ENCODE assay signal across 1 cellular context in the genomic region with DNA sequence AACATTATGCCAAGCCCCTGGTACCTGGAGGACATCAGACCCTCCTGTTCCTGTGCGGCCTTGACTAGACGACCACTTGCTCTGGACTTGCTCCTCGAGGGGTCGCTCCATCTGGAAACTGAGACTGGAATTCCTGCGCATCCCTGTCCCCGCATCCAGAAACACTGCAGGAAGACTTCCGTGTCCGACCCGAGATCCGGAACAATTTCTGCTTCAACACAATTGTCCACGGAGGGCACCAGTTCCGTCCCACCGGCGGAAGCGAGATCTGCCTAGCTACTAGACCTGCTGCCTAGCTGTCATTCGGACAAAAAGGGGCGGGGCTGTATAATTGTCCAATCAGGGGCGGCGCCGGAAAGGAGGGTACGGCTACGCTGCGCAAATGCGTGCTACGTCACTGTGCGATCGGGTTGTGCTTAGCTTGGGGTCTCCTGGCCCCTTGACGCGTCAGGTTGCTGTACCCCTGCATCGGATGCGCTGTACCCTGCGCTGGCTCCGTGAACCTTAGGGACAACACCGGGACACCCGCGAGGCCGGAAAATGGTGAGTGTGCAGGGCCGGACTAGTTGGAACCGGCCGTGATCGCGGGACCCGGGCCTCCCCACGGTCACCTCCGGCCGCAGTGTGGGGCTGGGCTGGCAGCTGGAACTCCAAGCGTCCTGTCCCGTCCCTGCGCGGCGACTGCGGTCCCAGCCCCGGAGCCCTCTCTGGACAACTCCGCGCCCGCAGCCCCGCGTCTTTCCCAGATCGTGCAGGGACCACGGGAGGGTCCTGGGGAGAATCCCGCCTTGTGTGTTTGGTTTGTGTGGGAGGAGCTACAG.
TF ChIP-seq lines count a peak whose summit lies in the region.

Gene ZNF490 (minus strand): TSS at position 274 of the 821 bp plus-strand sequence. CDS start 133 bp downstream, at position 141.
Gene ZNF791 (plus strand): TSS at position 381 of the 821 bp plus-strand sequence. CDS start 160 bp downstream, at position 541.

TF ChIP-seq in GM12878, 131 proteins besides CTCF, POLR2A, EP300 and RAD21 (continued from another document):
- no peak for TF ChIP-seq E2F4 (IDR thresholded peaks at IDR 0.05; ENCODE audit: low read depth, low read length)
- TF ChIP-seq JUNB (IDR thresholded peaks at IDR 0.05), result no peak
- TF ChIP-seq TCF12 (IDR thresholded peaks at IDR 0.05; ENCODE audit: low read depth, low read length), result no peak
- peak; percentile 9 to 28; a peak in 1 of 4 replicates for TF ChIP-seq BHLHE40 (IDR thresholded peaks at IDR 0.05; ENCODE audit: borderline replicate concordance in 1 of 2, low read depth in 2 of 2, low read length in 1 of 2)
- peak; percentile 76; the same call in 1 of the 2 replicates for TF ChIP-seq ATF7 (IDR thresholded peaks at IDR 0.05; ENCODE audit: low read depth)
- 0 out of 2 replicates have a peak, but pooled peaks have one; percentile 22 for TF ChIP-seq TCF3 (IDR thresholded peaks at IDR 0.05; ENCODE audit: borderline replicate concordance, insufficient read depth, low read depth, low read length)
- no peak for TF ChIP-seq JUND (IDR thresholded peaks at IDR 0.05; ENCODE audit: low read depth, low read length)
- TF ChIP-seq CHD2 (IDR thresholded peaks at IDR 0.05; ENCODE audit: borderline replicate concordance, low read depth, low read length), result peak; percentile 49; the same call in 1 of the 2 replicates
- no peak; the same call in 1 of the 2 replicates for TF ChIP-seq SREBF1 (IDR thresholded peaks at IDR 0.05; ENCODE audit: low read length)
- peak; percentile 82; the same call in 2 of the 3 replicates for TF ChIP-seq POU2F2 (IDR thresholded peaks at IDR 0.05; ENCODE audit: borderline replicate concordance, low read depth, low read length)
- TF ChIP-seq, protein P1, sequence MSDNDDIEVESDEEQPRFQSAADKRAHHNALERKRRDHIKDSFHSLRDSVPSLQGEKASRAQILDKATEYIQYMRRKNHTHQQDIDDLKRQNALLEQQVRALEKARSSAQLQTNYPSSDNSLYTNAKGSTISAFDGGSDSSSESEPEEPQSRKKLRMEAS (IDR thresholded peaks at IDR 0.05; ENCODE audit: low read depth, low read length), result peak; percentile 48; the same call in 1 of the 2 replicates
- peak; percentile 69; the same call in 1 of the 2 replicates for TF ChIP-seq WRNIP1 (IDR thresholded peaks at IDR 0.05; ENCODE audit: borderline replicate concordance, low read depth, low read length)
- peak; percentile 64 to 74 for TF ChIP-seq IKZF2 (IDR thresholded peaks at IDR 0.05)
- TF ChIP-seq TCF7 (IDR thresholded peaks at IDR 0.05; ENCODE audit: borderline replicate concordance), result no peak
- no peak for TF ChIP-seq ESRRA (IDR thresholded peaks at IDR 0.05; ENCODE audit: low read length)
- peak; percentile 95 for TF ChIP-seq GABPA (IDR thresholded peaks at IDR 0.05; ENCODE audit: low read depth)
- TF ChIP-seq KLF5 (IDR thresholded peaks at IDR 0.05; ENCODE audit: partially characterized antibody), result no peak
- peak; percentile 63; the same call in 1 of the 2 replicates for TF ChIP-seq DPF2 (IDR thresholded peaks at IDR 0.05)
- no peak for TF ChIP-seq YBX1 (IDR thresholded peaks at IDR 0.05)
- no peak for TF ChIP-seq MYB (IDR thresholded peaks at IDR 0.05; ENCODE audit: borderline replicate concordance, low read depth, low read length)
- TF ChIP-seq CHD1 (IDR thresholded peaks at IDR 0.05; ENCODE audit: low read depth, low read length), result no peak
- peak; percentile 84 for TF ChIP-seq SP1 (IDR thresholded peaks at IDR 0.05; ENCODE audit: low read depth, low read length)
- peak; percentile 81; the same call in 1 of the 2 replicates for TF ChIP-seq NBN (IDR thresholded peaks at IDR 0.05)
- TF ChIP-seq STAT3 (IDR thresholded peaks at IDR 0.05; ENCODE audit: low read depth, low read length), result no peak
- TF ChIP-seq KAT2A (conservative IDR thresholded peaks at IDR 0.05; ENCODE audit: control insufficient read depth, low read depth, low read length), result no peak
- peak; percentile 74 for TF ChIP-seq HDGF (IDR thresholded peaks at IDR 0.05)
- TF ChIP-seq, protein P2, sequence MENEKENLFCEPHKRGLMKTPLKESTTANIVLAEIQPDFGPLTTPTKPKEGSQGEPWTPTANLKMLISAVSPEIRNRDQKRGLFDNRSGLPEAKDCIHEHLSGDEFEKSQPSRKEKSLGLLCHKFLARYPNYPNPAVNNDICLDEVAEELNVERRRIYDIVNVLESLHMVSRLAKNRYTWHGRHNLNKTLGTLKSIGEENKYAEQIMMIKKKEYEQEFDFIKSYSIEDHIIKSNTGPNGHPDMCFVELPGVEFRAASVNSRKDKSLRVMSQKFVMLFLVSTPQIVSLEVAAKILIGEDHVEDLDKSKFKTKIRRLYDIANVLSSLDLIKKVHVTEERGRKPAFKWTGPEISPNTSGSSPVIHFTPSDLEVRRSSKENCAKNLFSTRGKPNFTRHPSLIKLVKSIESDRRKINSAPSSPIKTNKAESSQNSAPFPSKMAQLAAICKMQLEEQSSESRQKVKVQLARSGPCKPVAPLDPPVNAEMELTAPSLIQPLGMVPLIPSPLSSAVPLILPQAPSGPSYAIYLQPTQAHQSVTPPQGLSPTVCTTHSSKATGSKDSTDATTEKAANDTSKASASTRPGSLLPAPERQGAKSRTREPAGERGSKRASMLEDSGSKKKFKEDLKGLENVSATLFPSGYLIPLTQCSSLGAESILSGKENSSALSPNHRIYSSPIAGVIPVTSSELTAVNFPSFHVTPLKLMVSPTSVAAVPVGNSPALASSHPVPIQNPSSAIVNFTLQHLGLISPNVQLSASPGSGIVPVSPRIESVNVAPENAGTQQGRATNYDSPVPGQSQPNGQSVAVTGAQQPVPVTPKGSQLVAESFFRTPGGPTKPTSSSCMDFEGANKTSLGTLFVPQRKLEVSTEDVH (IDR thresholded peaks at IDR 0.05; ENCODE audit: low read depth, partially characterized antibody), result peak; percentile 83
- peak; percentile 89; the same call in 1 of the 2 replicates for TF ChIP-seq SIN3A (IDR thresholded peaks at IDR 0.05; ENCODE audit: low read depth, low read length)
- no peak; the same call in 1 of the 2 replicates for TF ChIP-seq TBL1XR1 (IDR thresholded peaks at IDR 0.05; ENCODE audit: low read depth, low read length)
- TF ChIP-seq ZZZ3 (IDR thresholded peaks at IDR 0.05; ENCODE audit: control insufficient read depth, insufficient read length, low read depth), result no peak
- TF ChIP-seq NR2C2 (IDR thresholded peaks at IDR 0.05; ENCODE audit: borderline replicate concordance, control insufficient read depth, insufficient read length, low read depth), result no peak
- TF ChIP-seq HDAC2 (IDR thresholded peaks at IDR 0.05), result 0 out of 2 replicates have a peak, but pooled peaks have one; percentile 24
- TF ChIP-seq NFYA (IDR thresholded peaks at IDR 0.05; ENCODE audit: borderline replicate concordance, low read depth, low read length), result no peak
- no peak for TF ChIP-seq FOXM1 (IDR thresholded peaks at IDR 0.05; ENCODE audit: low read depth, low read length)
- peak; percentile 73 for TF ChIP-seq IRF4 (IDR thresholded peaks at IDR 0.05; ENCODE audit: low read depth, low read length)
- TF ChIP-seq TAF1 (IDR thresholded peaks at IDR 0.05; ENCODE audit: borderline replicate concordance, low read depth, low read length), result peak; percentile 87
- TF ChIP-seq SRF (IDR thresholded peaks at IDR 0.05; ENCODE audit: low read depth in 2 of 2, low read length in 2 of 2), result peak in 1 of 2 experiments; percentile 69; a peak in 2 of 4 replicates
- TF ChIP-seq SREBF2 (IDR thresholded peaks at IDR 0.05; ENCODE audit: low read length), result peak; percentile 8; the same call in 1 of the 2 replicates
- peak; percentile 21; the same call in 1 of the 2 replicates for TF ChIP-seq IRF3 (IDR thresholded peaks at IDR 0.05)
- TF ChIP-seq MEF2B (IDR thresholded peaks at IDR 0.05; ENCODE audit: partially characterized antibody, poor library complexity, severe bottlenecking), result peak; percentile 68
